Comparison of ENCODE assay signal across 9 cellular contexts in the genomic region with DNA sequence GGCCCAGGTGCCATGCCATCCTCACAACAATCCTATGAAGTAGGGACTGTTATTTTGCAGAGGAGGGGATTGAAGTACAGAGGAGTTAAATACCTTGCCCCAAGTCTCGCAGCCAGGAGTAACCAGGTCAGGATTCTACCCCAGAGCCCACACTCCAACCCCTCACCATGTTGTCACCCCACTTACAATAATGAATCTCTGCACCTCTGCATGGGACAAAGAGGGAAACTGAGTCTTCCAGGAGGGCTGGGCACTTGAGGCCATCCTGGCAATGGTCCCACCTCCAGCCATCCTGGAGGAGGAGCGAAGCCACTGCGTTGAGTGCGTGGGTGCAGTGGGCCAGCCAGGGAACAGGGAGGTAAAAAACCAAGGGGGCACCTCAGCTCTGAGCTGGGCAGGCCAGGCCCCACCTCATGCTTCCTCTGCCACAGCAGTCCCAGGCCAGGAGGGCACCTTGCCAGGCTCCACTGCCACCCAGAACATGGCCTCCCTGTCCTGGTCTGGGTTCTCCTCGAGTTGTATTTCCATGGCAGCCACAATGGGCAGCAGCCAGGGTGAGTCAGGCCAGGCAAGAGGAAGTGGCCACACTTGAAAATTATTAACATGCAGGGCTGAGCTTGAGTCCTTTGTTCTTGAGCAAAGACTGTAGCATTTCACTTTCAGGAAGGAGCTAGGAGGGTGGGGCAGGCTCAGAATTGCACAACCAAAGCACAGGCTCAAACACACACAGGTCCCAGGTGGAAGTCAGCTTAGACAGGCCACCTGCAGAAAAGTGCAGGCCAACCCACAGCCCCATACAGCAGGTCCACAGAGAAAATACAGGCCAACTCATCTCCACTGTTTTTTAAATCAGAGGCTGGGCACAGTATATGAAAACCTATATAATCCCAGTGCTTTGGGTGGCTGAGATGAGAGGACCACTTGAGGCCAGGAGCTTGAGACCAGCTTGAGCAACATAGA. TPM values are rescaled to one million over a fixed set of nuclear protein-coding genes. Genes with fewer than 3 reads are reported as not detected.
DNase-seq lines count a peak whose midpoint lies in the region; ATAC-seq lines count a peak whose summit lies in the region.
"Had no signal": no experiment of that assay in that cellular context is flagged by ENCODE, and none has a peak within 500 bp of the region (broad histone marks: within the 10 kb centered on the region; RNA-seq: fewer than 3 reads in every experiment).

No MANE protein-coding gene starts in this region.

- peaks cover 11 to 12% of the 10 kb centered on the region in 2 donors for H3K4me1 Mint-ChIP-seq in natural killer cell treated with Interleukin-12 subunit alpha and Interleukin-12 subunit beta and Interleukin-15 and Interleukin-18, amount 100 ng/mL, for 72 hours (ENCODE audit: low read depth in 2 of 2)
- peaks cover 17% of the 10 kb centered on the region for H3K4me1 Mint-ChIP-seq in activated T-cell treated with anti-CD3 and anti-CD28 coated beads, Interleukin-2, amount 50 U/mL, for 4 hours (ENCODE audit: low read depth)

- H3K27ac Mint-ChIP-seq in natural killer cell treated with Interleukin-12 subunit alpha and Interleukin-12 subunit beta and Interleukin-15 and Interleukin-18, amount 100 ng/mL, for 72 hours, result peak overlapping the region in 1 of 2 donors; percentile 50
- H3K27ac Mint-ChIP-seq: T-helper 1 cell treated with Interleukin-12 subunit alpha and Interleukin-12 subunit beta and Interleukin-4 antibody, amounts not matched to agents 30 μg/mL and 1 μg/mL, for 36 hours had no signal

- H3K4me3 Mint-ChIP-seq in natural killer cell treated with Interleukin-12 subunit alpha and Interleukin-12 subunit beta and Interleukin-15 and Interleukin-18, amount 100 ng/mL, for 72 hours, result no peak overlapping the region
- no peak overlapping the region for H3K4me3 Mint-ChIP-seq in activated T-cell treated with anti-CD3 and anti-CD28 coated beads, Interleukin-2, amount 50 U/mL, for 4 hours
- H3K4me3 Mint-ChIP-seq: T-helper 1 cell treated with Interleukin-12 subunit alpha and Interleukin-12 subunit beta and Interleukin-4 antibody, amounts not matched to agents 30 μg/mL and 1 μg/mL, for 36 hours had no signal

- no peaks in the 10 kb centered on the region for H3K36me3 Mint-ChIP-seq in natural killer cell treated with Interleukin-12 subunit alpha and Interleukin-12 subunit beta and Interleukin-15 and Interleukin-18, amount 100 ng/mL, for 72 hours
- H3K36me3 Mint-ChIP-seq in activated T-cell treated with anti-CD3 and anti-CD28 coated beads, Interleukin-2, amount 50 U/mL, for 4 hours (ENCODE audit: insufficient read depth), result no peaks in the 10 kb centered on the region

- no peaks in the 10 kb centered on the region for H3K9me3 Mint-ChIP-seq in natural killer cell treated with Interleukin-12 subunit alpha and Interleukin-12 subunit beta and Interleukin-15 and Interleukin-18, amount 100 ng/mL, for 72 hours
- H3K9me3 Mint-ChIP-seq in activated T-cell treated with anti-CD3 and anti-CD28 coated beads, Interleukin-2, amount 50 U/mL, for 4 hours, result no peaks in the 10 kb centered on the region
- H3K9me3 Mint-ChIP-seq: T-helper 1 cell treated with Interleukin-12 subunit alpha and Interleukin-12 subunit beta and Interleukin-4 antibody, amounts not matched to agents 30 μg/mL and 1 μg/mL, for 36 hours had no signal

- ATAC-seq in GM21529 (IDR thresholded peaks at IDR 0.05; ENCODE audit: unreplicated experiment) (peak; percentile 63), esophagus mucosa (peak; percentile 87)
- ATAC-seq in natural killer cell treated with Interleukin-12 subunit alpha and Interleukin-12 subunit beta and Interleukin-15 and Interleukin-18, amount 100 ng/mL, for 72 hours, result peak; percentile 70 to 72
- ATAC-seq in activated T-cell treated with anti-CD3 and anti-CD28 coated beads, Interleukin-2, amount 50 U/mL, for 4 hours, result no peak

- H3K27me3 Mint-ChIP-seq in natural killer cell treated with Interleukin-12 subunit alpha and Interleukin-12 subunit beta and Interleukin-15 and Interleukin-18, amount 100 ng/mL, for 72 hours, result peaks cover 0 to 3% of the 10 kb centered on the region in 2 donors
- H3K27me3 Mint-ChIP-seq in activated T-cell treated with anti-CD3 and anti-CD28 coated beads, Interleukin-2, amount 50 U/mL, for 4 hours (ENCODE audit: low read depth), result peaks cover 2% of the 10 kb centered on the region

- in situ Hi-C loops in KBM-7 (cut with MboI; ENCODE audit: low pct_unique_long_range_greater_than_20kb, low sequenced_read_pairs), result no loop called here

- peak; percentile 88 for DNase-seq in Daoy (ENCODE audit: low read depth)
- peak; percentile 72 for DNase-seq in KBM-7
- peak; percentile 62 to 78 for DNase-seq in SHP77 (lab: John Stamatoyannopoulos, UW)
- no peak for DNase-seq in natural killer cell treated with Interleukin-12 subunit alpha and Interleukin-12 subunit beta and Interleukin-15 and Interleukin-18, amount 100 ng/mL, for 72 hours (ENCODE audit: low spot score)
- DNase-seq in stimulated activated CD4-positive, alpha-beta T cell treated with anti-CD3 and anti-CD28 coated beads, Interleukin-15, amount 100 ng/mL, for 24 hours, result no peak
- no peak for DNase-seq in activated T-cell treated with anti-CD3 and anti-CD28 coated beads, Interleukin-2, amount 50 U/mL, for 4 hours

RNA-seq across cellular contexts. Expression of a gene that starts 52.1 kb away (rescaled TPM):
- total RNA-seq in Daoy (2014; rRNA removed; shearing (Covaris generic)), result 5.0 and 7.0 TPM in 2 replicates
- 23.8 TPM for total RNA-seq in esophagus mucosa
- under 1 TPM in 1 of 2 donors, not detected in 1; 0.19 TPM for total RNA-seq in natural killer cell treated with Interleukin-12 subunit alpha and Interleukin-12 subunit beta and Interleukin-15 and Interleukin-18, amount 100 ng/mL, for 72 hours
- under 1 TPM; 0.41 to 0.63 (median 0.58) TPM for total RNA-seq in activated T-cell treated with anti-CD3 and anti-CD28 coated beads, Interleukin-2, amount 50 U/mL, for 4 hours

RNA-seq across cellular contexts. Expression of a gene that starts 53.2 kb away (rescaled TPM):
- total RNA-seq in Daoy (2014; rRNA removed; shearing (Covaris generic)), result 34.0 and 51.2 TPM in 2 replicates
- 29.4 TPM for total RNA-seq in esophagus mucosa
- total RNA-seq in natural killer cell treated with Interleukin-12 subunit alpha and Interleukin-12 subunit beta and Interleukin-15 and Interleukin-18, amount 100 ng/mL, for 72 hours, result 10 to 100 TPM; 55.3 to 65.0 TPM
- 100 to 1,000 TPM; 116 to 125 (median 118) TPM for total RNA-seq in activated T-cell treated with anti-CD3 and anti-CD28 coated beads, Interleukin-2, amount 50 U/mL, for 4 hours

Comparison
In these comparisons a context has a peak if more than half of its experiments do, and no peak if none do; other contexts are left out.
1. DNase-seq: peak in Daoy (single experiment), KBM-7 (single experiment) and SHP77 (2 of 2); none in natural killer cell treated with Interleukin-12 subunit alpha and Interleukin-12 subunit beta and Interleukin-15 and Interleukin-18, amount 100 ng/mL, for 72 hours (single experiment), stimulated activated CD4-positive, alpha-beta T cell treated with anti-CD3 and anti-CD28 coated beads, Interleukin-15, amount 100 ng/mL, for 24 hours (single experiment) and activated T-cell treated with anti-CD3 and anti-CD28 coated beads, Interleukin-2, amount 50 U/mL, for 4 hours (single experiment).
2. ATAC-seq: peak in GM21529 (single experiment), esophagus mucosa (single experiment) and natural killer cell treated with Interleukin-12 subunit alpha and Interleukin-12 subunit beta and Interleukin-15 and Interleukin-18, amount 100 ng/mL, for 72 hours (2 of 2); none in activated T-cell treated with anti-CD3 and anti-CD28 coated beads, Interleukin-2, amount 50 U/mL, for 4 hours (0 of 2).